Comparison of ENCODE assay signal across 17 cellular contexts in the genomic region with DNA sequence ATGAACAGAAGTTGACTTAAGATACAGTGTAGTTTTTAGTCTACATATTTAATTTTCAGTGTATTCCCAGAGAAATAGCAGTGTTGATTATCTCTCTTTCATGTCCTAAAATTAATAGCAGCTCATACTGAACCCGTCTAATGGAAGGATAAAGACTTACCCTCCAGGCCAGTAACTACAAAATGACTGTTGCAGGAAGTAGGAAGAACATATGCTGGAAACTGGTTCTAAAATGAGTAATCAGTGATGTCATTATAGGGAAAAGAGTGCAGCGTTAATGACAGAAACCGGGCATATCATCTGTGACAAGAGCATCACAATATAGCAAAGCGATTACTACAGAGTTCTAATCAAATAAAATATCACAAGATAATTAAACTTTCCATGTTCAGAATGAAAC.
DNase-seq lines count a peak whose midpoint lies in the region; ATAC-seq, FAIRE-seq and TF ChIP-seq lines count a peak whose summit lies in the region.
"Had no signal": no experiment of that assay in that cellular context is flagged by ENCODE, and none has a peak within 500 bp of the region (broad histone marks: within the 10 kb centered on the region; RNA-seq: fewer than 3 reads in every experiment).

No MANE protein-coding gene starts in this region.

- no peak overlapping the region for H3K4me3 Mint-ChIP-seq in HFFc6
- no peak overlapping the region for H3K4me3 Mint-ChIP-seq in activated T-cell treated with anti-CD3 and anti-CD28 coated beads, Interleukin-2, amount 50 U/mL, for 72 hours
- H3K4me3 Mint-ChIP-seq: CD8-positive, alpha-beta T cell had no signal

- H3K4me1 ChIP-seq in K562 (replicated peaks in 1 of 2; ENCODE audit: control insufficient read depth in 2 of 2, insufficient read depth in 2 of 2, low read length in 2 of 2) = peaks cover 0 to 13% of the 10 kb centered on the region in 2 experiments; a peak in 2 of 5 replicates

- H4K20me1 ChIP-seq in K562 (replicated peaks; ENCODE audit: control insufficient read depth, insufficient read depth, low read length) = no peaks in the 10 kb centered on the region
- H4K20me1 ChIP-seq: BLaER1 treated with 17β-estradiol and CSF1 and Interleukin-3, amounts not matched to agents 10 nM and 100 nM had no signal

- H3K4me3 ChIP-seq in K562 (no peak overlapping the region), fibroblast of mammary gland (ENCODE audit: control insufficient read depth, low read depth, low read length) (no peak overlapping the region)
- H3K4me3 ChIP-seq: BLaER1 treated with 17β-estradiol and CSF1 and Interleukin-3, amounts not matched to agents 10 nM and 100 nM had no signal

- H3K79me2 ChIP-seq in K562 (ENCODE audit: control insufficient read depth, insufficient read depth, low read length) = no peaks in the 10 kb centered on the region; the same call in 2 of the 3 replicates

- POLR2A ChIA-PET in K562 (lab: Yijun Ruan, JAX) = no interaction called here

- no TSS peak for BruUV-seq in K562 (replicated peaks; lab: Mats Ljungman, UMichigan)

- in situ Hi-C loops in K562 (cut with MboI) = no loop called here

- TF ChIP-seq POLR2A in K562 (conservative IDR thresholded peaks at IDR 0.05) = no peak

- H3K4me2 ChIP-seq in K562 (ENCODE audit: insufficient read depth, low read length) = no peak overlapping the region
- H3K4me2 ChIP-seq: BLaER1 treated with 17β-estradiol and CSF1 and Interleukin-3, amounts not matched to agents 10 nM and 100 nM had no signal

- no peaks in the 10 kb centered on the region for H3K27me3 ChIP-seq in K562 (ENCODE audit: control insufficient read depth in 2 of 2, insufficient read depth in 2 of 2, low read length in 2 of 2)
- H3K27me3 ChIP-seq: BLaER1 treated with 17β-estradiol and CSF1 and Interleukin-3, amounts not matched to agents 10 nM and 100 nM had no signal

- no peak overlapping the region; the same call in 1 of the 2 replicates for H3K27ac Mint-ChIP-seq in HFFc6
- H3K27ac Mint-ChIP-seq in activated T-cell treated with anti-CD3 and anti-CD28 coated beads, Interleukin-2, amount 50 U/mL, for 72 hours = no peak overlapping the region
- H3K27ac Mint-ChIP-seq: CD8-positive, alpha-beta T cell had no signal

- peaks cover 22% of the 10 kb centered on the region for H3K4me1 Mint-ChIP-seq in HFFc6 (ENCODE audit: low read depth)
- H3K4me1 Mint-ChIP-seq in activated T-cell treated with anti-CD3 and anti-CD28 coated beads, Interleukin-2, amount 50 U/mL, for 72 hours (ENCODE audit: low read depth) = peaks cover 14% of the 10 kb centered on the region

- no peak overlapping the region for H3K27ac ChIP-seq in K562 (ENCODE audit: extremely low read depth, low read depth, low read length)
- H3K27ac ChIP-seq: BLaER1 treated with 17β-estradiol and CSF1 and Interleukin-3, amounts not matched to agents 10 nM and 100 nM; RWPE1 had no signal

- H3K36me3 Mint-ChIP-seq in HFFc6 (ENCODE audit: low read depth) = no peaks in the 10 kb centered on the region
- H3K36me3 Mint-ChIP-seq in activated T-cell treated with anti-CD3 and anti-CD28 coated beads, Interleukin-2, amount 50 U/mL, for 72 hours (ENCODE audit: insufficient read depth in 2 of 2) = peaks cover 0 to 1% of the 10 kb centered on the region in 2 donors
- H3K36me3 Mint-ChIP-seq: CD8-positive, alpha-beta T cell had no signal

- FAIRE-seq in K562 (lab: Jason Lieb, UNC) = no peak
- FAIRE-seq: H54 had no signal

- H3K9ac ChIP-seq in K562 (ENCODE audit: insufficient read depth in 1 of 2, low read depth in 2 of 2, low read length in 2 of 2) = no peak overlapping the region
- H3K9ac ChIP-seq: BLaER1 treated with 17β-estradiol and CSF1 and Interleukin-3, amounts not matched to agents 10 nM and 100 nM had no signal

- TF ChIP-seq CTCF in HFFc6 (IDR thresholded peaks at IDR 0.05) = no peak
- TF ChIP-seq CTCF in K562 (IDR thresholded peaks at IDR 0.05 in 2 of 3, conservative IDR thresholded peaks at IDR 0.05 in 1 of 3; ENCODE audit: insufficient read depth in 2 of 3, low read depth in 1 of 3, low read length in 3 of 3) = no peak
- no peak for TF ChIP-seq CTCF in fibroblast of mammary gland (conservative IDR thresholded peaks at IDR 0.05; ENCODE audit: control insufficient read depth, insufficient read depth, low read depth, low read length)

- no peaks in the 10 kb centered on the region for H3K9me1 ChIP-seq in K562 (ENCODE audit: control insufficient read depth, insufficient read depth, low read length)

- CTCF ChIA-PET in K562 (lab: Yijun Ruan, JAX; ENCODE audit: low intra/inter-chr PET ratio) = no interaction called here

- no peak for TF ChIP-seq EP300 in K562 (IDR thresholded peaks at IDR 0.05; ENCODE audit: low read length)

- no peaks in the 10 kb centered on the region for H3K27me3 Mint-ChIP-seq in HFFc6 (ENCODE audit: insufficient read depth)
- H3K27me3 Mint-ChIP-seq in activated T-cell treated with anti-CD3 and anti-CD28 coated beads, Interleukin-2, amount 50 U/mL, for 72 hours (ENCODE audit: low read depth) = no peaks in the 10 kb centered on the region

- DNase-seq in ELR (ENCODE audit: low read depth) = peak; percentile 47
- peak; percentile 32 for DNase-seq in HFFc6
- no peak for DNase-seq in K562 (ENCODE audit: extremely low read depth in 1 of 4, low spot score in 3 of 4)
- peak; percentile 18 for DNase-seq in fibroblast of mammary gland (ENCODE audit: low read depth)
- DNase-seq in activated CD4-positive, alpha-beta T cell treated with anti-CD3 and anti-CD28 coated beads for 4 hours = no peak
- DNase-seq in activated T-cell treated with anti-CD3 and anti-CD28 coated beads, Interleukin-2, amount 50 U/mL, for 72 hours = no peak
- DNase-seq: Calu3; CD8-positive, alpha-beta T cell; NCI-H1694 treated with DMSO at 0.1 percent for 48 hours; NCI-H2107; NCI-H510A treated with DMSO at 0.1 percent for 48 hours; PC-3; SIG-M5 had no signal

- 70% methylated on average over 4 of the region's 4 CpGs for WGBS in K562 (ENCODE audit: insufficient coverage, low coverage, missing lambda C conversion rate)

- no peaks in the 10 kb centered on the region for H3K9me3 Mint-ChIP-seq in HFFc6
- no peaks in the 10 kb centered on the region for H3K9me3 Mint-ChIP-seq in activated T-cell treated with anti-CD3 and anti-CD28 coated beads, Interleukin-2, amount 50 U/mL, for 72 hours
- H3K9me3 Mint-ChIP-seq: CD8-positive, alpha-beta T cell had no signal

- TF ChIP-seq RAD21 in K562 (CRISPR knock-in tag; conservative IDR thresholded peaks at IDR 0.05 in 1 of 2, IDR thresholded peaks at IDR 0.05 in 1 of 2) = no peak

- H3K36me3 ChIP-seq in K562 (ENCODE audit: control insufficient read depth, insufficient read depth, low read length) = no peaks in the 10 kb centered on the region
- H3K36me3 ChIP-seq: BLaER1 treated with 17β-estradiol and CSF1 and Interleukin-3, amounts not matched to agents 10 nM and 100 nM had no signal

- intact Hi-C loops in K562 (cut with micrococcal nuclease) = no loop called here

- H2AFZ ChIP-seq in K562 (ENCODE audit: low read depth, low read length) = no peak overlapping the region

- no peak for ATAC-seq in K562
- no peak for ATAC-seq in HG03135 (IDR thresholded peaks at IDR 0.05; ENCODE audit: unreplicated experiment)
- ATAC-seq in activated T-cell treated with anti-CD3 and anti-CD28 coated beads, Interleukin-2, amount 50 U/mL, for 72 hours (replicated peaks in 1 of 2) = no peak
- ATAC-seq: CD8-positive, alpha-beta T cell; PC-3 had no signal

- H3K9me3 ChIP-seq in K562 (replicated peaks; ENCODE audit: control insufficient read depth, insufficient read depth, low read depth, low read length) = no peaks in the 10 kb centered on the region
- H3K9me3 ChIP-seq: BLaER1 treated with 17β-estradiol and CSF1 and Interleukin-3, amounts not matched to agents 10 nM and 100 nM had no signal

TF ChIP-seq in K562, 482 proteins besides CTCF, POLR2A, EP300 and RAD21:
- TF ChIP-seq CREM (IDR thresholded peaks at IDR 0.05; ENCODE audit: low read depth) = 0 out of 2 replicates have a peak, but pooled peaks have one; percentile 9
- TF ChIP-seq ZNF24 (IDR thresholded peaks at IDR 0.05) = no peak
- TF ChIP-seq, protein P1, sequence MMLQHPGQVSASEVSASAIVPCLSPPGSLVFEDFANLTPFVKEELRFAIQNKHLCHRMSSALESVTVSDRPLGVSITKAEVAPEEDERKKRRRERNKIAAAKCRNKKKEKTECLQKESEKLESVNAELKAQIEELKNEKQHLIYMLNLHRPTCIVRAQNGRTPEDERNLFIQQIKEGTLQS (IDR thresholded peaks at IDR 0.05) = peak; percentile 66
- TF ChIP-seq, protein P1 (CRISPR knock-in tag; conservative IDR thresholded peaks at IDR 0.05) = no peak

Comparison
In these comparisons a context has a peak if more than half of its experiments do, and no peak if none do; other contexts are left out.
1. DNase-seq: peak in ELR (single experiment), HFFc6 (single experiment) and fibroblast of mammary gland (single experiment); none in K562 (0 of 4), activated CD4-positive, alpha-beta T cell treated with anti-CD3 and anti-CD28 coated beads for 4 hours (0 of 2) and activated T-cell treated with anti-CD3 and anti-CD28 coated beads, Interleukin-2, amount 50 U/mL, for 72 hours (0 of 2).